In genomic region chr1:29708818-29709710, GRCh38 we compare ENCODE assay signal across 1 cellular context.
TF ChIP-seq lines count a peak whose summit lies in the region.

No MANE protein-coding gene starts in this region.

TF ChIP-seq in HepG2, 621 proteins besides CTCF, POLR2A, EP300 and RAD21 (continued from another document):
- TF ChIP-seq THAP9 (CRISPR knock-in tag; IDR thresholded peaks at IDR 0.05; ENCODE audit: borderline replicate concordance) (no peak), NR1H2 (CRISPR knock-in tag; IDR thresholded peaks at IDR 0.05; ENCODE audit: borderline replicate concordance, low read depth) (no peak), FOXA3 (CRISPR knock-in tag; IDR thresholded peaks at IDR 0.05) (no peak), CSRNP2 (CRISPR knock-in tag; conservative IDR thresholded peaks at IDR 0.05; ENCODE audit: low read depth) (no peak), BRD4 (CRISPR knock-in tag; IDR thresholded peaks at IDR 0.05) (no peak), HMGXB4 (CRISPR knock-in tag; IDR thresholded peaks at IDR 0.05; ENCODE audit: borderline replicate concordance in 1 of 2, low read depth in 1 of 2) (no peak), RBFOX2 (IDR thresholded peaks at IDR 0.05; ENCODE audit: low read depth, low read length) (no peak), SRSF1 (optimal IDR thresholded peaks at IDR 0.05; ENCODE audit: low read depth, low read length) (no peak), YEATS2 (CRISPR knock-in tag; IDR thresholded peaks at IDR 0.05; ENCODE audit: borderline replicate concordance) (no peak), MIXL1 (CRISPR knock-in tag; IDR thresholded peaks at IDR 0.05) (no peak), AKAP8 (CRISPR knock-in tag; IDR thresholded peaks at IDR 0.05) (no peak)
